ENCODE assay signal across 1 cellular context in genomic region chr17:62473030-62473982, GRCh38.
A peak's percentile ranks its signal among the peaks of the same experiment; 100 is the strongest.
TF ChIP-seq lines count a peak whose summit lies in the region.

No MANE protein-coding gene starts in this region.

TF ChIP-seq in GM12878, 131 proteins besides CTCF, POLR2A, EP300 and RAD21:
- peak; percentile 28; the same call in 1 of the 2 replicates for TF ChIP-seq ATF7 (IDR thresholded peaks at IDR 0.05; ENCODE audit: low read depth)
- TF ChIP-seq, protein P1, sequence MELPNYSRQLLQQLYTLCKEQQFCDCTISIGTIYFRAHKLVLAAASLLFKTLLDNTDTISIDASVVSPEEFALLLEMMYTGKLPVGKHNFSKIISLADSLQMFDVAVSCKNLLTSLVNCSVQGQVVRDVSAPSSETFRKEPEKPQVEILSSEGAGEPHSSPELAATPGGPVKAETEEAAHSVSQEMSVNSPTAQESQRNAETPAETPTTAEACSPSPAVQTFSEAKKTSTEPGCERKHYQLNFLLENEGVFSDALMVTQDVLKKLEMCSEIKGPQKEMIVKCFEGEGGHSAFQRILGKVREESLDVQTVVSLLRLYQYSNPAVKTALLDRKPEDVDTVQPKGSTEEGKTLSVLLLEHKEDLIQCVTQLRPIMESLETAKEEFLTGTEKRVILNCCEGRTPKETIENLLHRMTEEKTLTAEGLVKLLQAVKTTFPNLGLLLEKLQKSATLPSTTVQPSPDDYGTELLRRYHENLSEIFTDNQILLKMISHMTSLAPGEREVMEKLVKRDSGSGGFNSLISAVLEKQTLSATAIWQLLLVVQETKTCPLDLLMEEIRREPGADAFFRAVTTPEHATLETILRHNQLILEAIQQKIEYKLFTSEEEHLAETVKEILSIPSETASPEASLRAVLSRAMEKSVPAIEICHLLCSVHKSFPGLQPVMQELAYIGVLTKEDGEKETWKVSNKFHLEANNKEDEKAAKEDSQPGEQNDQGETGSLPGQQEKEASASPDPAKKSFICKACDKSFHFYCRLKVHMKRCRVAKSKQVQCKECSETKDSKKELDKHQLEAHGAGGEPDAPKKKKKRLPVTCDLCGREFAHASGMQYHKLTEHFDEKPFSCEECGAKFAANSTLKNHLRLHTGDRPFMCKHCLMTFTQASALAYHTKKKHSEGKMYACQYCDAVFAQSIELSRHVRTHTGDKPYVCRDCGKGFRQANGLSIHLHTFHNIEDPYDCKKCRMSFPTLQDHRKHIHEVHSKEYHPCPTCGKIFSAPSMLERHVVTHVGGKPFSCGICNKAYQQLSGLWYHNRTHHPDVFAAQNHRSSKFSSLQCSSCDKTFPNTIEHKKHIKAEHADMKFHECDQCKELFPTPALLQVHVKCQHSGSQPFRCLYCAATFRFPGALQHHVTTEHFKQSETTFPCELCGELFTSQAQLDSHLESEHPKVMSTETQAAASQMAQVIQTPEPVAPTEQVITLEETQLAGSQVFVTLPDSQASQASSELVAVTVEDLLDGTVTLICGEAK (IDR thresholded peaks at IDR 0.05; ENCODE audit: borderline replicate concordance) = peak; percentile 82
